In the genomic region with DNA sequence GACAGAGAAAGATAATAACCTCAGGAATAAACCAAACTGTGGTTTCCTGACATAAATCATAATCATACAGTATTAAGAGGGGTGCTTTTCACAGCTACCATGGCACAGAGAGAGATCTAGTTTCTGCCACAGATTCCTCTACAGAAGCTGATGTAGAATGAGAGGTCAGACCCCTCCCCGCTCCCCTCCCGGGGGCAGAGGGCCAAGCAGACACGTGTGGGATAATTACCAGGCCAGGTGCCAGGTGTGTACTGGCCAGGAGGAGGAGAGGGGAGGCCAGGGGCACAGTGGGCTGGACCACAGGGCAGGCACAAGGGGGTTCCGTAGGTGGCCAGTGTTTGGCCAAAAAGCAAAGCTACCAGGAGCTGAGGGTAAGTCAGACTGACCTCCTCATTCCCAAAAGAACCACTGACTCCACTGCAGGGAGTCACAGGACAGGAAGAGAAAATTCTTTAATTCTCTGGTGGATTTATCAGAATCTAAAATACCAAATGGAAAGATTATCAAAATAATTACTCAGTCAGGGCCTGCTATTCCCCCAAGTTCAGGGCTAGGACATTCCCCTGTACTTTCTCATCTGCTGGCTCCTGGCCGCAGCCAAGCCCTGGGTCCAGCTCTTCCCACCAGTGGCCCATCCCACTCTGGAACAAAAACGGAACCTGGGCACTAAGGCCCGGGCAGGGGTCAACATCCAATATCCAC, we compare ENCODE assay signal across 9 cellular contexts. TPM values are rescaled to one million over a fixed set of nuclear protein-coding genes. Genes with fewer than 3 reads are reported as not detected.
DNase-seq lines count a peak whose midpoint lies in the region; ATAC-seq, FAIRE-seq and TF ChIP-seq lines count a peak whose summit lies in the region.
"Had no signal": no experiment of that assay in that cellular context is flagged by ENCODE, and none has a peak within 500 bp of the region (broad histone marks: within the 10 kb centered on the region; RNA-seq: fewer than 3 reads in every experiment).

No MANE protein-coding gene starts in this region.

- no peak for DNase-seq in CD4-positive, alpha-beta memory T cell
- DNase-seq in SK-N-MC (ENCODE audit: low read depth, low spot score), result peak; percentile 35
- DNase-seq in fibroblast of gingiva (ENCODE audit: low read depth), result peak; percentile 87
- no peak for DNase-seq in D721Med (ENCODE audit: insufficient read length, low spot score)
- DNase-seq in BE2C, result no peak
- DNase-seq: hippocampal formation had no signal

- H3K4me3 Mint-ChIP-seq in CD4-positive, alpha-beta memory T cell, result peak overlapping the region in 7 of 8 donors; percentile 5 to 77 (median 58)

- peak overlapping the region in 6 of 7 donors; percentile 44 to 78 (median 70) for H3K27ac Mint-ChIP-seq in CD4-positive, alpha-beta memory T cell

- no peaks in the 10 kb centered on the region for H3K9me3 Mint-ChIP-seq in CD4-positive, alpha-beta memory T cell

- POLR2A ChIA-PET in CD4-positive, alpha-beta memory T cell (lab: Charles Lee; ENCODE audit: partially characterized antibody), result interaction anchor here (0.6 to 6.6 kb wide), 5 partner anchors 12 to 139 kb away, joined by 3 to 52 read pairs (median 3); a partner anchor contains a TSS

- CTCF ChIA-PET in CD4-positive, alpha-beta memory T cell (lab: Charles Lee; ENCODE audit: partially characterized antibody), result interaction anchor here (1.5 to 4.8 kb wide), 3 partner anchors 139 to 193 kb away, joined by 3 to 43 read pairs (median 8); no protein-coding TSS in a partner anchor

- no peaks in the 10 kb centered on the region for H3K9me3 ChIP-seq in CD4-positive, alpha-beta memory T cell (ENCODE audit: control insufficient read depth in 1 of 2, low read length in 2 of 2)
- H3K9me3 ChIP-seq in SK-N-MC (ENCODE audit: low read depth, low read length) (no peaks in the 10 kb centered on the region), BE2C (no peaks in the 10 kb centered on the region)

- no peak for ATAC-seq in HG02852 (IDR thresholded peaks at IDR 0.05; ENCODE audit: unreplicated experiment)
- ATAC-seq in esophagus mucosa, result no peak

- H3K27ac ChIP-seq in CD4-positive, alpha-beta memory T cell (ENCODE audit: low read depth, low read length), result no peak overlapping the region
- H3K27ac ChIP-seq in SK-N-MC, result no peak overlapping the region
- peak overlapping the region; percentile 25 for H3K27ac ChIP-seq in rectal smooth muscle tissue (ENCODE audit: low read depth, low read length)

- no peak for FAIRE-seq in D721Med (lab: Jason Lieb, UNC)

- intact Hi-C loops in CD4-positive, alpha-beta memory T cell (cut with micrococcal nuclease), result no loop called here

- peaks cover 6 to 17% of the 10 kb centered on the region in 2 donors for H3K36me3 Mint-ChIP-seq in CD4-positive, alpha-beta memory T cell

- no peak overlapping the region for H3K4me3 ChIP-seq in CD4-positive, alpha-beta memory T cell (ENCODE audit: low read length in 2 of 2)
- H3K4me3 ChIP-seq in SK-N-MC, result peak overlapping the region; percentile 10; the same call in 1 of the 2 replicates
- no peak overlapping the region for H3K4me3 ChIP-seq in rectal smooth muscle tissue (ENCODE audit: low read length)
- no peak overlapping the region for H3K4me3 ChIP-seq in BE2C (ENCODE audit: low read depth, low read length)

- H3K4me1 Mint-ChIP-seq in CD4-positive, alpha-beta memory T cell, result peaks cover 27 to 48% (median 36%) of the 10 kb centered on the region in 4 donors

- no peaks in the 10 kb centered on the region for H3K27me3 Mint-ChIP-seq in CD4-positive, alpha-beta memory T cell

- no peaks in the 10 kb centered on the region for H3K36me3 ChIP-seq in CD4-positive, alpha-beta memory T cell (ENCODE audit: insufficient read depth, low read length)
- H3K36me3 ChIP-seq in SK-N-MC (ENCODE audit: insufficient read depth, low read length), result no peaks in the 10 kb centered on the region
- H3K36me3 ChIP-seq in rectal smooth muscle tissue (ENCODE audit: control insufficient read depth, insufficient read depth, low read length), result peaks cover 4% of the 10 kb centered on the region
- no peaks in the 10 kb centered on the region for H3K36me3 ChIP-seq in BE2C

- H3K9ac ChIP-seq in SK-N-MC (ENCODE audit: insufficient read length) (no peak overlapping the region), rectal smooth muscle tissue (ENCODE audit: low read length) (no peak overlapping the region)

- H3K4me1 ChIP-seq in CD4-positive, alpha-beta memory T cell (ENCODE audit: insufficient read depth, low read length), result peaks cover 37% of the 10 kb centered on the region
- peaks cover 13% of the 10 kb centered on the region for H3K4me1 ChIP-seq in rectal smooth muscle tissue (ENCODE audit: control insufficient read depth, insufficient read depth, low read length)
- H3K4me1 ChIP-seq in BE2C, result no peaks in the 10 kb centered on the region

- no peak for TF ChIP-seq CTCF in D721Med (IDR thresholded peaks at IDR 0.05; ENCODE audit: insufficient read depth, missing control alignments)
- TF ChIP-seq CTCF in BE2C (IDR thresholded peaks at IDR 0.05; ENCODE audit: low read depth, low read length), result no peak

- no peaks in the 10 kb centered on the region for H3K27me3 ChIP-seq in CD4-positive, alpha-beta memory T cell (ENCODE audit: insufficient read depth, low read length)
- H3K27me3 ChIP-seq in rectal smooth muscle tissue (ENCODE audit: control insufficient read depth, insufficient read depth, low read length) (no peaks in the 10 kb centered on the region), BE2C (no peaks in the 10 kb centered on the region)

RNA-seq across cellular contexts. Expression of a gene that starts 30.0 kb away (rescaled TPM):
- total RNA-seq in CD4-positive, alpha-beta memory T cell, result 10 to 100 TPM; 10.5 to 11.0 TPM
- 1 to 10 TPM; 1.9 to 3.5 TPM for polyA plus RNA-seq in CD4-positive, alpha-beta memory T cell
- 11.4 TPM for total RNA-seq in esophagus mucosa
- 0.40 TPM for polyA plus RNA-seq in BE2C (2012; ENCODE audit: insufficient read depth, insufficient read length, low read depth)

RNA-seq across cellular contexts. Expression of a gene that starts 44.6 kb away (rescaled TPM):
- 10 to 100 TPM; 14.2 to 14.3 TPM for total RNA-seq in CD4-positive, alpha-beta memory T cell
- 1 to 10 TPM in 1 of 2 donors, under 1 TPM in 1; 0.50 to 3.3 TPM for polyA plus RNA-seq in CD4-positive, alpha-beta memory T cell
- total RNA-seq in esophagus mucosa, result 5.5 TPM
- 11.9 TPM for polyA plus RNA-seq in BE2C (2012; ENCODE audit: insufficient read depth, insufficient read length, low read depth)

Comparison
In these comparisons a context has a peak if more than half of its experiments do, and no peak if none do; other contexts are left out.
1. DNase-seq: peak in SK-N-MC (single experiment) and fibroblast of gingiva (single experiment); none in CD4-positive, alpha-beta memory T cell (0 of 5), D721Med (single experiment) and BE2C (single experiment).